In genomic region chr12:2248901-2249381, GRCh38 we compare ENCODE assay signal across 8 cellular contexts.
DNase-seq lines count a peak whose midpoint lies in the region; ATAC-seq and TF ChIP-seq lines count a peak whose summit lies in the region.

No MANE protein-coding gene starts in this region.

- H3K4me3 ChIP-seq in AG10803 (ENCODE audit: low read length) (no peak overlapping the region), lower leg skin (ENCODE audit: low read depth, poor library complexity, severe bottlenecking) (no peak overlapping the region)

- no peak overlapping the region for H3K27ac Mint-ChIP-seq in activated T-helper 17 cell treated with anti-CD3 and anti-CD28 coated beads, Interleukin-2, amount 50 U/mL, for 72 hours

- TF ChIP-seq POLR2A in lower leg skin (IDR thresholded peaks at IDR 0.05) = no peak

- DNase-seq in AG10803 (ENCODE audit: low read depth) (peak; percentile 73), posterior cingulate gyrus (no peak), lower leg skin (ENCODE audit: low spot score in 2 of 2) (no peak)
- DNase-seq in effector CD8-positive, alpha-beta T cell (lab: John Stamatoyannopoulos, UW) = no peak
- DNase-seq in activated CD8-positive, alpha-beta memory T cell treated with anti-CD3 and anti-CD28 coated beads, Interleukin-2, amount 50 U/mL, for 4 hours = no peak

- TF ChIP-seq CTCF in AG10803 (conservative IDR thresholded peaks at IDR 0.05; ENCODE audit: low read length) (no peak), lower leg skin (IDR thresholded peaks at IDR 0.05) (no peak)

- H3K27me3 Mint-ChIP-seq in activated T-helper 17 cell treated with anti-CD3 and anti-CD28 coated beads, Interleukin-2, amount 50 U/mL, for 72 hours = peaks cover 10% of the 10 kb centered on the region

- intact Hi-C loops in posterior cingulate gyrus (cut with DNase I) = no loop called here
- intact Hi-C loops in lower leg skin (cut with DNase I; ENCODE audit: low total_unique reads) = no loop called here

- H3K36me3 Mint-ChIP-seq in activated T-helper 17 cell treated with anti-CD3 and anti-CD28 coated beads, Interleukin-2, amount 50 U/mL, for 72 hours (ENCODE audit: low read depth) = no peaks in the 10 kb centered on the region

- WGBS in lower leg skin, 2 donors = 55 to 58% methylated on average over 8 of the region's 8 CpGs

- no peak overlapping the region for H3K4me3 Mint-ChIP-seq in activated T-helper 17 cell treated with anti-CD3 and anti-CD28 coated beads, Interleukin-2, amount 50 U/mL, for 72 hours

- no peaks in the 10 kb centered on the region for H3K4me1 Mint-ChIP-seq in activated T-helper 17 cell treated with anti-CD3 and anti-CD28 coated beads, Interleukin-2, amount 50 U/mL, for 72 hours

- ATAC-seq in GM19328 (IDR thresholded peaks at IDR 0.05; ENCODE audit: unreplicated experiment) = peak; percentile 69
- peak; percentile 83 for ATAC-seq in HG03442 (IDR thresholded peaks at IDR 0.05; ENCODE audit: unreplicated experiment)
- ATAC-seq in activated T-helper 17 cell treated with anti-CD3 and anti-CD28 coated beads, Interleukin-2, amount 50 U/mL, for 72 hours (replicated peaks) = peak; percentile 61

- no peaks in the 10 kb centered on the region for H3K9me3 Mint-ChIP-seq in activated T-helper 17 cell treated with anti-CD3 and anti-CD28 coated beads, Interleukin-2, amount 50 U/mL, for 72 hours
